Comparison of ENCODE assay signal across 1 cellular context in genomic region chr16:87209808-87210512, GRCh38.
TF ChIP-seq lines count a peak whose summit lies in the region.

No MANE protein-coding gene starts in this region.

TF ChIP-seq in HEK293, 187 proteins besides CTCF, POLR2A, EP300 and RAD21 (continued from another document and continues in another):
- TF ChIP-seq PATZ1 (tag by site-specific recombination; IDR thresholded peaks at IDR 0.05) (no peak), HOXC10 (CRISPR knock-in tag; IDR thresholded peaks at IDR 0.05) (no peak), KLF7 (tag by site-specific recombination; IDR thresholded peaks at IDR 0.05; ENCODE audit: borderline replicate concordance) (no peak), HIC1 (tag by site-specific recombination; IDR thresholded peaks at IDR 0.05) (no peak), ZNF449 (tag by site-specific recombination; IDR thresholded peaks at IDR 0.05) (no peak), HOXA7 (CRISPR knock-in tag; IDR thresholded peaks at IDR 0.05; ENCODE audit: borderline replicate concordance) (no peak), GLIS2 (tag by site-specific recombination; IDR thresholded peaks at IDR 0.05) (no peak), ZNF513 (tag by site-specific recombination; IDR thresholded peaks at IDR 0.05) (peak; percentile 97), MYNN (tag by site-specific recombination; IDR thresholded peaks at IDR 0.05; ENCODE audit: borderline replicate concordance) (no peak), ZBTB48 (tag by site-specific recombination; IDR thresholded peaks at IDR 0.05) (no peak), ZNF529 (tag by site-specific recombination; IDR thresholded peaks at IDR 0.05; ENCODE audit: insufficient replicate concordance) (no peak), ZNF792 (tag by site-specific recombination; IDR thresholded peaks at IDR 0.05) (no peak), ZFP69B (tag by site-specific recombination; IDR thresholded peaks at IDR 0.05) (no peak), PBX3 (CRISPR knock-in tag; IDR thresholded peaks at IDR 0.05) (no peak), PRDM2 (tag by site-specific recombination; IDR thresholded peaks at IDR 0.05; ENCODE audit: borderline replicate concordance) (peak; percentile 85; the same call in 1 of the 2 replicates), ZNF146 (tag by site-specific recombination; IDR thresholded peaks at IDR 0.05) (no peak), ZSCAN16 (tag by site-specific recombination; IDR thresholded peaks at IDR 0.05) (no peak), ZNF202 (tag by site-specific recombination; IDR thresholded peaks at IDR 0.05; ENCODE audit: borderline replicate concordance) (no peak), YY2 (tag by site-specific recombination; IDR thresholded peaks at IDR 0.05) (peak; percentile 76), ZNF560 (tag by site-specific recombination; IDR thresholded peaks at IDR 0.05; ENCODE audit: borderline replicate concordance) (0 out of 2 replicates have a peak, but pooled peaks have one; percentile 7), ZNF514 (tag by site-specific recombination; IDR thresholded peaks at IDR 0.05) (no peak), ZNF148 (tag by site-specific recombination; IDR thresholded peaks at IDR 0.05; ENCODE audit: borderline replicate concordance) (peak; percentile 77; the same call in 1 of the 2 replicates), ZBTB6 (tag by site-specific recombination; IDR thresholded peaks at IDR 0.05) (no peak), ZNF561 (tag by site-specific recombination; IDR thresholded peaks at IDR 0.05; ENCODE audit: borderline replicate concordance) (no peak), ZNF221 (tag by site-specific recombination; IDR thresholded peaks at IDR 0.05; ENCODE audit: borderline replicate concordance) (no peak), ZBTB20 (tag by site-specific recombination; IDR thresholded peaks at IDR 0.05) (peak; percentile 20; the same call in 1 of the 2 replicates), ZNF843 (tag by site-specific recombination; IDR thresholded peaks at IDR 0.05) (no peak), ZNF239 (tag by site-specific recombination; IDR thresholded peaks at IDR 0.05) (0 out of 2 replicates have a peak, but pooled peaks have one; percentile 44), ZFHX2 (tag by site-specific recombination; conservative IDR thresholded peaks at IDR 0.05) (no peak), ZNF169 (tag by site-specific recombination; IDR thresholded peaks at IDR 0.05) (peak; percentile 73; the same call in 1 of the 2 replicates), RBAK (tag by site-specific recombination; IDR thresholded peaks at IDR 0.05) (no peak), ZXDB (tag by site-specific recombination; IDR thresholded peaks at IDR 0.05) (no peak), ZNF132 (tag by site-specific recombination; IDR thresholded peaks at IDR 0.05; ENCODE audit: borderline replicate concordance) (no peak), ZNF184 (tag by site-specific recombination; IDR thresholded peaks at IDR 0.05) (no peak), ZNF157 (tag by site-specific recombination; IDR thresholded peaks at IDR 0.05) (0 out of 2 replicates have a peak, but pooled peaks have one; percentile 47), ZNF580 (tag by site-specific recombination; IDR thresholded peaks at IDR 0.05) (no peak), ZNF768 (tag by site-specific recombination; IDR thresholded peaks at IDR 0.05) (no peak), ZNF548 (tag by site-specific recombination; IDR thresholded peaks at IDR 0.05) (no peak; the same call in 1 of the 2 replicates), PRDM6 (tag by site-specific recombination; IDR thresholded peaks at IDR 0.05) (no peak), ZNF114 (tag by site-specific recombination; IDR thresholded peaks at IDR 0.05) (0 out of 2 replicates have a peak, but pooled peaks have one; percentile 39), ZNF23 (tag by site-specific recombination; IDR thresholded peaks at IDR 0.05; ENCODE audit: borderline replicate concordance) (no peak; the same call in 1 of the 2 replicates)
